12 cellular contexts compared by ENCODE assay signal in genomic region chr7:101933685-101934084, GRCh38.
A peak's percentile ranks its signal among the peaks of the same experiment; 100 is the strongest.
DNase-seq lines count a peak whose midpoint lies in the region; ATAC-seq, FAIRE-seq and TF ChIP-seq lines count a peak whose summit lies in the region.
"Had no signal": no experiment of that assay in that cellular context is flagged by ENCODE, and none has a peak within 500 bp of the region (broad histone marks: within the 10 kb centered on the region; RNA-seq: fewer than 3 reads in every experiment).

No MANE protein-coding gene starts in this region.

- H3K9ac ChIP-seq in OCI-LY1 (ENCODE audit: low read length), result peak overlapping the region; percentile 18; the same call in 1 of the 2 replicates

- H3K27me3 Mint-ChIP-seq in naive B cell, result no peaks in the 10 kb centered on the region
- H3K27me3 Mint-ChIP-seq: activated CD4-positive, alpha-beta T cell treated with anti-CD3 and anti-CD28 coated beads, Interleukin-2, amount 10 ng/mL, durations not matched to agents 7 days and 5 days; natural killer cell treated with Interleukin-12 subunit alpha and Interleukin-12 subunit beta and Interleukin-15 and Interleukin-18, amount 100 ng/mL, for 72 hours had no signal

- no peak overlapping the region for H2AFZ ChIP-seq in OCI-LY1 (ENCODE audit: low read length)

- H3K36me3 ChIP-seq in OCI-LY1 (ENCODE audit: insufficient read depth, low read length), result peaks cover 62% of the 10 kb centered on the region
- H3K36me3 ChIP-seq in left lung, result peaks cover 0 to 4% of the 10 kb centered on the region in 2 donors

- peaks cover 5% of the 10 kb centered on the region for H3K9me3 ChIP-seq in OCI-LY1 (ENCODE audit: low read length)
- no peaks in the 10 kb centered on the region for H3K9me3 ChIP-seq in left lung

- H3K4me1 ChIP-seq in OCI-LY1 (ENCODE audit: insufficient read depth, low read length, severe bottlenecking), result peaks cover 64% of the 10 kb centered on the region
- peaks cover 0 to 23% of the 10 kb centered on the region in 2 donors for H3K4me1 ChIP-seq in left lung

- peak; percentile 64 for ATAC-seq in GM21723 (IDR thresholded peaks at IDR 0.05; ENCODE audit: unreplicated experiment)
- ATAC-seq in naive B cell (ENCODE audit: low read depth in 2 of 2), result peak; percentile 46 to 53
- ATAC-seq in left lung, result no peak
- ATAC-seq: activated naive CD4-positive, alpha-beta T cell treated with anti-CD3 and anti-CD28 coated beads, Interleukin-2, amount 50 U/mL, for 72 hours; natural killer cell treated with Interleukin-12 subunit alpha and Interleukin-12 subunit beta and Interleukin-15 and Interleukin-18, amount 100 ng/mL, for 72 hours had no signal

- H3K4me3 Mint-ChIP-seq in naive B cell, result peak overlapping the region in 7 of 8 donors; percentile 50 to 84 (median 70)
- H3K4me3 Mint-ChIP-seq: activated CD4-positive, alpha-beta T cell treated with anti-CD3 and anti-CD28 coated beads, Interleukin-2, amount 10 ng/mL, durations not matched to agents 7 days and 5 days; natural killer cell treated with Interleukin-12 subunit alpha and Interleukin-12 subunit beta and Interleukin-15 and Interleukin-18, amount 100 ng/mL, for 72 hours had no signal

- H3K27ac ChIP-seq in OCI-LY1 (ENCODE audit: low read depth, low read length, poor library complexity, severe bottlenecking) (peak overlapping the region; percentile 58), left lung (no peak overlapping the region)

- peak overlapping the region in 3 of 6 donors; percentile 47 to 76 (median 61) for H3K27ac Mint-ChIP-seq in naive B cell
- H3K27ac Mint-ChIP-seq: activated CD4-positive, alpha-beta T cell treated with anti-CD3 and anti-CD28 coated beads, Interleukin-2, amount 10 ng/mL, durations not matched to agents 7 days and 5 days; activated naive CD4-positive, alpha-beta T cell treated with anti-CD3 and anti-CD28 coated beads, Interleukin-2, amount 50 U/mL, for 72 hours; natural killer cell treated with Interleukin-12 subunit alpha and Interleukin-12 subunit beta and Interleukin-15 and Interleukin-18, amount 100 ng/mL, for 72 hours had no signal

- no peak for TF ChIP-seq POLR2A in GM12892 (IDR thresholded peaks at IDR 0.05; ENCODE audit: low read depth, low read length)

- peaks cover 21 to 61% (median 49%) of the 10 kb centered on the region in 3 donors for H3K4me1 Mint-ChIP-seq in naive B cell

- DNase-seq in GM12892 (ENCODE audit: insufficient read length) (no peak), naive B cell (peak; percentile 24), midbrain (lab: John Stamatoyannopoulos, UW) (no peak), left lung (no peak), mesenteric fat pad (ENCODE audit: low spot score) (no peak)
- no peak for DNase-seq in stimulated activated naive CD4-positive, alpha-beta T cell (lab: John Stamatoyannopoulos, UW)
- DNase-seq: activated CD4-positive, alpha-beta T cell treated with anti-CD3 and anti-CD28 coated beads, Interleukin-2, amount 10 ng/mL, durations not matched to agents 7 days and 5 days; COR-L47 had no signal

- peaks cover 0 to 6% of the 10 kb centered on the region in 2 donors for H3K36me3 Mint-ChIP-seq in naive B cell
- H3K36me3 Mint-ChIP-seq: natural killer cell treated with Interleukin-12 subunit alpha and Interleukin-12 subunit beta and Interleukin-15 and Interleukin-18, amount 100 ng/mL, for 72 hours had no signal

- intact Hi-C loops in left lung (cut with DNase I), result no loop called here

- no peak for TF ChIP-seq CTCF in OCI-LY1 (IDR thresholded peaks at IDR 0.05; ENCODE audit: low read length)
- TF ChIP-seq CTCF in left lung (IDR thresholded peaks at IDR 0.05), result no peak

- no peaks in the 10 kb centered on the region for H4K20me1 ChIP-seq in OCI-LY1 (ENCODE audit: insufficient read depth, low read length)

- no peaks in the 10 kb centered on the region for H3K27me3 ChIP-seq in OCI-LY1 (ENCODE audit: insufficient read depth, low read length)
- H3K27me3 ChIP-seq in left lung, result no peaks in the 10 kb centered on the region

- H3K4me2 ChIP-seq in OCI-LY1 (ENCODE audit: low read length), result peak overlapping the region; percentile 54

- peaks cover 0 to 6% (median 2%) of the 10 kb centered on the region in 7 donors for H3K9me3 Mint-ChIP-seq in naive B cell
- H3K9me3 Mint-ChIP-seq: activated naive CD4-positive, alpha-beta T cell treated with anti-CD3 and anti-CD28 coated beads, Interleukin-2, amount 50 U/mL, for 72 hours; natural killer cell treated with Interleukin-12 subunit alpha and Interleukin-12 subunit beta and Interleukin-15 and Interleukin-18, amount 100 ng/mL, for 72 hours had no signal

- FAIRE-seq in GM12892 (lab: Jason Lieb, UNC), result peak; percentile 58

- peaks cover 51% of the 10 kb centered on the region for H3K79me2 ChIP-seq in OCI-LY1 (ENCODE audit: insufficient read depth, low read length)

- H3F3A ChIP-seq in OCI-LY1 (ENCODE audit: insufficient read depth, low read length), result 0 out of 2 replicates have a peak, but pooled peaks cover 2% of the 10 kb centered on the region

- no peaks in the 10 kb centered on the region for H3K9me2 ChIP-seq in OCI-LY1 (ENCODE audit: low read depth, low read length)

- H3K4me3 ChIP-seq in OCI-LY1 (ENCODE audit: low read depth, low read length, poor library complexity, severe bottlenecking) (peak overlapping the region; percentile 8), left lung (no peak overlapping the region)
